Comparison of ENCODE assay signal across 1 cellular context in the genomic region with DNA sequence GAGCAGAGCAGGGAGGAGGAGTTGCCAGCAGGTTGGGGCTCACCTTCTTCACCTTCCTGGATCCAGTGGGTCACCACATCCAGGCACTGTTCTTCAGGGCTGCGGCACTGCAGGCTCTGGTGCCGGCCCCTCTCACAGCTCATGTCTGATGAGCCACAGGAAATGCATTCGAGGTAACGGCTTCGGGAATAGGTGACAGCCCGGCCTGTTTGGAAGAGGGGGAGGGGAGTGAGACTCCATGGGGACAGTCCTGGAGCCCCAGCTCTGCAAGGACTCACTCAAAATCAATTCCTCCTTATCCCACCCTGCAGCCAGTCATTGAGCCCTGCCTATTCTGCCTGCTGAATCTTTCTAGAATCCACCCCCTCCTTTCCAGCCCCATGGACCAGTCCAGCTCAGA.
TF ChIP-seq lines count a peak whose summit lies in the region.

No MANE protein-coding gene starts in this region.

TF ChIP-seq in K562, 482 proteins besides CTCF, POLR2A, EP300 and RAD21:
- TF ChIP-seq RFX5 (IDR thresholded peaks at IDR 0.05; ENCODE audit: low read depth, low read length) (no peak), PRDM10 (IDR thresholded peaks at IDR 0.05; ENCODE audit: partially characterized antibody) (peak; percentile 49)
